1 cellular context compared by ENCODE assay signal in genomic region chr5:85657328-85657727, GRCh38.
TF ChIP-seq lines count a peak whose summit lies in the region.

No MANE protein-coding gene starts in this region.

TF ChIP-seq in HEK293, 187 proteins besides CTCF, POLR2A, EP300 and RAD21 (continued from another document):
- TF ChIP-seq ZBTB11 (tag by site-specific recombination; conservative IDR thresholded peaks at IDR 0.05; ENCODE audit: low read depth) (peak; percentile 69), ZNF555 (tag by site-specific recombination; conservative IDR thresholded peaks at IDR 0.05) (peak; percentile 64)
